In genomic region chr12:94670075-94670474, GRCh38 we compare ENCODE assay signal across 21 cellular contexts. TPM values are rescaled to one million over a fixed set of nuclear protein-coding genes. Genes with fewer than 3 reads are reported as not detected.
DNase-seq lines count a peak whose midpoint lies in the region; ATAC-seq, FAIRE-seq and TF ChIP-seq lines count a peak whose summit lies in the region.
"Had no signal": no experiment of that assay in that cellular context is flagged by ENCODE, and none has a peak within 500 bp of the region (broad histone marks: within the 10 kb centered on the region; RNA-seq: fewer than 3 reads in every experiment).

No MANE protein-coding gene starts in this region.

- no peaks in the 10 kb centered on the region for H3K27me3 ChIP-seq in PC-3 (ENCODE audit: low read length)
- no peaks in the 10 kb centered on the region for H3K27me3 ChIP-seq in naive thymus-derived CD4-positive, alpha-beta T cell (ENCODE audit: control insufficient read depth in 2 of 2, insufficient read depth in 2 of 2, low read length in 2 of 2)
- H3K27me3 ChIP-seq: Peyer's patch had no signal

- FAIRE-seq in GM19239 (lab: Jason Lieb, UNC): peak; percentile 80
- FAIRE-seq: A549, D721Med, H54 had no signal

- no peak overlapping the region for H3K4me2 ChIP-seq in PC-3 (ENCODE audit: low read length)
- H3K4me2 ChIP-seq: A549 had no signal

- DNase-seq in GM19239 (ENCODE audit: insufficient read length, low spot score) (no peak), PC-3 (peak; percentile 40), memory B cell (ENCODE audit: low spot score in 2 of 2) (no peak), type B pancreatic cell (ENCODE audit: extremely low spot score, unreplicated experiment) (no peak), Right ventricle myocardium superior (no peak)
- no peak for DNase-seq in activated CD8-positive, alpha-beta T cell treated with anti-CD3 and anti-CD28 coated beads, Interleukin-2, amount 10 ng/mL, durations not matched to agents 7 days and 5 days
- DNase-seq in naive thymus-derived CD4-positive, alpha-beta T cell: no peak
- DNase-seq: DMS79; Karpas-422; NCI-H1417 treated with DMSO at 0.1 percent for 48 hours; NCI-H187 treated with DMSO at 0.1 percent for 48 hours; NCI-H226; NCI-H524; NCI-H774; NK-92 treated with Interleukin-12 subunit alpha and Interleukin-12 subunit beta, amount 100 ng/mL, for 24 hours; Peyer's patch had no signal

- intact Hi-C loops in PC-3 (cut with micrococcal nuclease) (no loop called here), Right ventricle myocardium superior (cut with DNase I) (no loop called here)
- intact Hi-C loops in naive thymus-derived CD4-positive, alpha-beta T cell (cut with micrococcal nuclease): no loop called here

- CTCF ChIA-PET in PC-3 (lab: Charles Lee): no interaction called here
- CTCF ChIA-PET in activated CD8-positive, alpha-beta T cell treated with anti-CD3 and anti-CD28 coated beads, Interleukin-2, amount 10 ng/mL, durations not matched to agents 7 days and 5 days (lab: Charles Lee): no interaction called here
- CTCF ChIA-PET in naive thymus-derived CD4-positive, alpha-beta T cell (lab: Charles Lee): no interaction called here

- POLR2A ChIA-PET in PC-3 (lab: Charles Lee; ENCODE audit: unreplicated experiment): no interaction called here
- POLR2A ChIA-PET in activated CD8-positive, alpha-beta T cell treated with anti-CD3 and anti-CD28 coated beads, Interleukin-2, amount 10 ng/mL, durations not matched to agents 7 days and 5 days (lab: Charles Lee): no interaction called here
- POLR2A ChIA-PET in naive thymus-derived CD4-positive, alpha-beta T cell (lab: Charles Lee): no interaction called here

- no TSS peak for BruUV-seq in PC-3 (replicated peaks; lab: Mats Ljungman, UMichigan)

- H3K4me1 Mint-ChIP-seq in memory B cell (peaks cover 12% of the 10 kb centered on the region), type B pancreatic cell (ENCODE audit: unreplicated experiment) (peaks cover 10% of the 10 kb centered on the region)
- H3K4me1 Mint-ChIP-seq in activated CD8-positive, alpha-beta T cell treated with anti-CD3 and anti-CD28 coated beads, Interleukin-2, amount 10 ng/mL, durations not matched to agents 7 days and 5 days (ENCODE audit: low read depth): peaks cover 4% of the 10 kb centered on the region
- peaks cover 4 to 7% (median 5%) of the 10 kb centered on the region in 7 donors for H3K4me1 Mint-ChIP-seq in naive thymus-derived CD4-positive, alpha-beta T cell

- TF ChIP-seq CTCF in PC-3 (conservative IDR thresholded peaks at IDR 0.05; ENCODE audit: low read depth, low read length): no peak
- no peak for TF ChIP-seq CTCF in type B pancreatic cell (conservative IDR thresholded peaks at IDR 0.05)

- H4K20me1 ChIP-seq in PC-3 (ENCODE audit: low read length): no peaks in the 10 kb centered on the region

- ATAC-seq in PC-3: no peak
- ATAC-seq in memory B cell (ENCODE audit: low read depth): no peak
- no peak for ATAC-seq in activated CD8-positive, alpha-beta T cell treated with anti-CD3 and anti-CD28 coated beads, Interleukin-2, amount 10 ng/mL, durations not matched to agents 7 days and 5 days
- ATAC-seq in Right ventricle myocardium superior (ENCODE audit: poor library complexity): no peak
- no peak for ATAC-seq in naive thymus-derived CD4-positive, alpha-beta T cell
- ATAC-seq: A549 had no signal

- H2AFZ ChIP-seq in PC-3 (ENCODE audit: low read length): no peak overlapping the region

- H3K36me3 Mint-ChIP-seq in memory B cell: peaks cover 12% of the 10 kb centered on the region
- H3K36me3 Mint-ChIP-seq in type B pancreatic cell: no peaks in the 10 kb centered on the region
- no peaks in the 10 kb centered on the region for H3K36me3 Mint-ChIP-seq in activated CD8-positive, alpha-beta T cell treated with anti-CD3 and anti-CD28 coated beads, Interleukin-2, amount 10 ng/mL, durations not matched to agents 7 days and 5 days (ENCODE audit: low read depth)
- H3K36me3 Mint-ChIP-seq in naive thymus-derived CD4-positive, alpha-beta T cell: peaks cover 0 to 3% (median 0%) of the 10 kb centered on the region in 5 donors
- H3K36me3 Mint-ChIP-seq: CD14-positive monocyte had no signal

- H3K4me3 Mint-ChIP-seq in memory B cell: no peak overlapping the region
- H3K4me3 Mint-ChIP-seq in type B pancreatic cell: no peak overlapping the region
- H3K4me3 Mint-ChIP-seq in activated CD8-positive, alpha-beta T cell treated with anti-CD3 and anti-CD28 coated beads, Interleukin-2, amount 10 ng/mL, durations not matched to agents 7 days and 5 days: no peak overlapping the region
- no peak overlapping the region for H3K4me3 Mint-ChIP-seq in naive thymus-derived CD4-positive, alpha-beta T cell
- H3K4me3 Mint-ChIP-seq: B cell, CD14-positive monocyte had no signal

- H3K9me3 Mint-ChIP-seq in memory B cell: no peaks in the 10 kb centered on the region
- peaks cover 5% of the 10 kb centered on the region for H3K9me3 Mint-ChIP-seq in type B pancreatic cell
- H3K9me3 Mint-ChIP-seq in activated CD8-positive, alpha-beta T cell treated with anti-CD3 and anti-CD28 coated beads, Interleukin-2, amount 10 ng/mL, durations not matched to agents 7 days and 5 days (ENCODE audit: insufficient read depth): no peaks in the 10 kb centered on the region
- H3K9me3 Mint-ChIP-seq in naive thymus-derived CD4-positive, alpha-beta T cell: no peaks in the 10 kb centered on the region

- H3K79me2 ChIP-seq in PC-3 (ENCODE audit: low read length): no peaks in the 10 kb centered on the region

- H3K27ac ChIP-seq in PC-3 (ENCODE audit: low read length): no peak overlapping the region
- no peak overlapping the region for H3K27ac ChIP-seq in naive thymus-derived CD4-positive, alpha-beta T cell (ENCODE audit: low read depth, low read length)
- H3K27ac ChIP-seq: A549, Peyer's patch had no signal

- no peaks in the 10 kb centered on the region for H3K36me3 ChIP-seq in PC-3 (ENCODE audit: low read depth, low read length)
- no peaks in the 10 kb centered on the region for H3K36me3 ChIP-seq in naive thymus-derived CD4-positive, alpha-beta T cell (ENCODE audit: control insufficient read depth in 2 of 3, insufficient read depth in 3 of 3, low read length in 3 of 3)
- H3K36me3 ChIP-seq: Peyer's patch had no signal

- H3K9me3 ChIP-seq in PC-3 (ENCODE audit: low read length): no peaks in the 10 kb centered on the region
- no peaks in the 10 kb centered on the region for H3K9me3 ChIP-seq in naive thymus-derived CD4-positive, alpha-beta T cell (ENCODE audit: control insufficient read depth in 2 of 3, low read length in 3 of 3)
- H3K9me3 ChIP-seq: A549, Peyer's patch had no signal

- H3K27me3 Mint-ChIP-seq in memory B cell: no peaks in the 10 kb centered on the region
- no peaks in the 10 kb centered on the region for H3K27me3 Mint-ChIP-seq in type B pancreatic cell
- peaks cover 35% of the 10 kb centered on the region for H3K27me3 Mint-ChIP-seq in activated CD8-positive, alpha-beta T cell treated with anti-CD3 and anti-CD28 coated beads, Interleukin-2, amount 10 ng/mL, durations not matched to agents 7 days and 5 days (ENCODE audit: low read depth)
- H3K27me3 Mint-ChIP-seq in naive thymus-derived CD4-positive, alpha-beta T cell: peaks cover 5 to 34% (median 7%) of the 10 kb centered on the region in 5 donors
- H3K27me3 Mint-ChIP-seq: B cell had no signal

- H3K27ac Mint-ChIP-seq in memory B cell: peak overlapping the region; percentile 45
- H3K27ac Mint-ChIP-seq in type B pancreatic cell: peak overlapping the region; percentile 24
- no peak overlapping the region for H3K27ac Mint-ChIP-seq in activated CD8-positive, alpha-beta T cell treated with anti-CD3 and anti-CD28 coated beads, Interleukin-2, amount 10 ng/mL, durations not matched to agents 7 days and 5 days
- H3K27ac Mint-ChIP-seq in naive thymus-derived CD4-positive, alpha-beta T cell: no peak overlapping the region
- H3K27ac Mint-ChIP-seq: B cell, CD14-positive monocyte had no signal

- H3F3A ChIP-seq in PC-3 (ENCODE audit: low read length, unreplicated experiment): no peaks in the 10 kb centered on the region

- H3K9ac ChIP-seq in PC-3 (ENCODE audit: low read length): no peak overlapping the region

- H3K4me1 ChIP-seq in PC-3 (ENCODE audit: insufficient read depth, low read length): peaks cover 6% of the 10 kb centered on the region; the same call in 1 of the 2 replicates
- no peaks in the 10 kb centered on the region for H3K4me1 ChIP-seq in naive thymus-derived CD4-positive, alpha-beta T cell (ENCODE audit: control insufficient read depth in 2 of 2, insufficient read depth in 2 of 2, low read length in 2 of 2)
- H3K4me1 ChIP-seq: A549, Peyer's patch had no signal

- no peak overlapping the region for H3K4me3 ChIP-seq in PC-3 (ENCODE audit: low read length)
- no peak overlapping the region for H3K4me3 ChIP-seq in naive thymus-derived CD4-positive, alpha-beta T cell (ENCODE audit: low read length)
- H3K4me3 ChIP-seq: A549, Peyer's patch had no signal

- no peaks in the 10 kb centered on the region for H3K9me2 ChIP-seq in PC-3 (replicated peaks; ENCODE audit: low read length)

RNA-seq across cellular contexts. Expression of gene TMCC3, which starts 19.7 kb away (rescaled TPM):
- total RNA-seq in PC-3 (2014; rRNA removed) (4.7 and 6.5 TPM in 2 replicates), type B pancreatic cell (ENCODE audit: low replicate concordance) (14.1 and 18.2 TPM in 2 replicates), Right ventricle myocardium superior (1.5 TPM)
- under 1 TPM; 0.18 to 0.60 TPM for total RNA-seq in activated CD8-positive, alpha-beta T cell treated with anti-CD3 and anti-CD28 coated beads, Interleukin-2, amount 10 ng/mL, durations not matched to agents 7 days and 5 days
- total RNA-seq in naive thymus-derived CD4-positive, alpha-beta T cell: 1 to 10 TPM in 2 of 5 experiments, under 1 TPM in 3; 0.08 to 9.7 (median 0.10) TPM
- not detected for polyA plus RNA-seq in naive thymus-derived CD4-positive, alpha-beta T cell

Comparison
In these comparisons a context has a peak if more than half of its experiments do, and no peak if none do; other contexts are left out.
1. H3K27ac Mint-ChIP-seq: peak in memory B cell (single experiment) and type B pancreatic cell (single experiment); none in activated CD8-positive, alpha-beta T cell treated with anti-CD3 and anti-CD28 coated beads, Interleukin-2, amount 10 ng/mL, durations not matched to agents 7 days and 5 days (single experiment) and naive thymus-derived CD4-positive, alpha-beta T cell (0 of 9).